8 cellular contexts compared by ENCODE assay signal in genomic region chr18:2961828-2962227, GRCh38. TPM values are rescaled to one million over a fixed set of nuclear protein-coding genes. Genes with fewer than 3 reads are reported as not detected.
DNase-seq lines count a peak whose midpoint lies in the region; ATAC-seq and TF ChIP-seq lines count a peak whose summit lies in the region.

No MANE protein-coding gene starts in this region.

- in situ Hi-C loops in KBM-7 (cut with MboI; ENCODE audit: low pct_unique_long_range_greater_than_20kb, low sequenced_read_pairs) = no loop called here

- peaks cover 83% of the 10 kb centered on the region for H3K4me1 ChIP-seq in BLaER1
- peaks cover 90 to 93% of the 10 kb centered on the region in 2 donors for H3K4me1 ChIP-seq in naive thymus-derived CD4-positive, alpha-beta T cell (ENCODE audit: control insufficient read depth in 2 of 2, insufficient read depth in 2 of 2, low read length in 2 of 2)

- no peak for TF ChIP-seq CTCF in endothelial cell (IDR thresholded peaks at IDR 0.05; ENCODE audit: unreplicated experiment)

- peak overlapping the region; percentile 74 to 91 (median 82) for H3K4me3 Mint-ChIP-seq in naive thymus-derived CD4-positive, alpha-beta T cell
- no peak overlapping the region for H3K4me3 Mint-ChIP-seq in endothelial cell (ENCODE audit: unreplicated experiment)

- H3K27ac ChIP-seq in BLaER1 = peak overlapping the region; percentile 64
- H3K27ac ChIP-seq in caudate nucleus (ENCODE audit: low read depth, low read length) = peak overlapping the region; percentile 75
- peak overlapping the region; percentile 80 for H3K27ac ChIP-seq in naive thymus-derived CD4-positive, alpha-beta T cell (ENCODE audit: low read depth, low read length)

- peaks cover 3 to 40% (median 7%) of the 10 kb centered on the region in 5 donors for H3K36me3 Mint-ChIP-seq in naive thymus-derived CD4-positive, alpha-beta T cell
- no peaks in the 10 kb centered on the region for H3K36me3 Mint-ChIP-seq in endothelial cell (ENCODE audit: low read depth, unreplicated experiment)

- H3K27me3 ChIP-seq in BLaER1 = no peaks in the 10 kb centered on the region
- no peaks in the 10 kb centered on the region for H3K27me3 ChIP-seq in naive thymus-derived CD4-positive, alpha-beta T cell (ENCODE audit: control insufficient read depth in 2 of 2, insufficient read depth in 2 of 2, low read length in 2 of 2)

- H3K9ac ChIP-seq in BLaER1 = peak overlapping the region; percentile 17; the same call in 1 of the 2 replicates

- no peak for ATAC-seq in naive thymus-derived CD4-positive, alpha-beta T cell
- ATAC-seq in esophagus mucosa (no peak), HG02870 (IDR thresholded peaks at IDR 0.05; ENCODE audit: unreplicated experiment) (no peak)

- H3K4me2 ChIP-seq in BLaER1 = peak overlapping the region; percentile 68

- POLR2A ChIA-PET in naive thymus-derived CD4-positive, alpha-beta T cell (lab: Charles Lee) = interaction anchor here (0.6 to 10.2 kb wide), 11 partner anchors 12 to 633 kb away, joined by 3 to 335 read pairs (median 6); no protein-coding TSS in a partner anchor

- peak; percentile 60 for DNase-seq in KBM-7
- peak in 21 of 61 donors; percentile 4 to 65 (median 19) for DNase-seq in caudate nucleus (lab: John Stamatoyannopoulos, UW)
- no peak for DNase-seq in naive thymus-derived CD4-positive, alpha-beta T cell
- DNase-seq in endothelial cell (ENCODE audit: low spot score) = no peak
- no peak for DNase-seq in NCI-H446 (lab: John Stamatoyannopoulos, UW)

- peaks cover 1% of the 10 kb centered on the region; the same call in 1 of the 2 replicates for H3K36me3 ChIP-seq in BLaER1
- H3K36me3 ChIP-seq in naive thymus-derived CD4-positive, alpha-beta T cell (ENCODE audit: control insufficient read depth in 2 of 3, insufficient read depth in 3 of 3, low read length in 3 of 3) = no peaks in the 10 kb centered on the region

- peaks cover 49 to 97% (median 88%) of the 10 kb centered on the region in 7 donors for H3K4me1 Mint-ChIP-seq in naive thymus-derived CD4-positive, alpha-beta T cell
- peaks cover 24% of the 10 kb centered on the region for H3K4me1 Mint-ChIP-seq in endothelial cell (ENCODE audit: unreplicated experiment)

- H3K4me3 ChIP-seq in BLaER1 = peak overlapping the region; percentile 15; the same call in 1 of the 2 replicates
- peak overlapping the region; percentile 36 for H3K4me3 ChIP-seq in naive thymus-derived CD4-positive, alpha-beta T cell (ENCODE audit: low read length)

- H3K27ac Mint-ChIP-seq in naive thymus-derived CD4-positive, alpha-beta T cell = peak overlapping the region; percentile 96 to 100 (median 99)
- no peak overlapping the region for H3K27ac Mint-ChIP-seq in endothelial cell (ENCODE audit: unreplicated experiment)

- H4K20me1 ChIP-seq in BLaER1 = no peaks in the 10 kb centered on the region; the same call in 1 of the 2 replicates

- no peaks in the 10 kb centered on the region for H3K9me3 ChIP-seq in BLaER1
- H3K9me3 ChIP-seq in naive thymus-derived CD4-positive, alpha-beta T cell (ENCODE audit: control insufficient read depth in 2 of 3, low read length in 3 of 3) = no peaks in the 10 kb centered on the region

- H3K9me3 Mint-ChIP-seq in naive thymus-derived CD4-positive, alpha-beta T cell = peaks cover 0 to 6% (median 0%) of the 10 kb centered on the region in 11 donors
- no peaks in the 10 kb centered on the region for H3K9me3 Mint-ChIP-seq in endothelial cell (ENCODE audit: unreplicated experiment)

- intact Hi-C loops in naive thymus-derived CD4-positive, alpha-beta T cell (cut with micrococcal nuclease) = loop anchor here (2.0 to 5.0 kb wide), 5 partner anchors 55 to 630 kb away; partner anchors contain the start of gene SMCHD1 (in 1 of the 2)

- H3K27me3 Mint-ChIP-seq in naive thymus-derived CD4-positive, alpha-beta T cell = no peaks in the 10 kb centered on the region
- peaks cover 2% of the 10 kb centered on the region for H3K27me3 Mint-ChIP-seq in endothelial cell (ENCODE audit: unreplicated experiment)

- CTCF ChIA-PET in naive thymus-derived CD4-positive, alpha-beta T cell (lab: Charles Lee) = interaction anchor here (1.0 to 4.4 kb wide), 8 partner anchors 11 to 32 kb away, joined by 3 to 27 read pairs (median 10); no protein-coding TSS in a partner anchor

RNA-seq across cellular contexts. Expression of gene LPIN2, which starts 51.1 kb away (rescaled TPM):
- total RNA-seq in naive thymus-derived CD4-positive, alpha-beta T cell = 100 to 1,000 TPM in 1 of 5 experiments, 10 to 100 TPM in 4; 58.8 to 133 (median 73.6) TPM
- 10 to 100 TPM; 63.7 to 73.1 TPM for polyA plus RNA-seq in naive thymus-derived CD4-positive, alpha-beta T cell
- total RNA-seq in esophagus mucosa (6.9 TPM), endothelial cell (ENCODE audit: unreplicated experiment) (26.1 TPM)
